ENCODE assay signal across 21 cellular contexts in genomic region chr1:9852004-9852403, GRCh38. TPM values are rescaled to one million over a fixed set of nuclear protein-coding genes. Genes with fewer than 3 reads are reported as not detected.
DNase-seq lines count a peak whose midpoint lies in the region; ATAC-seq and TF ChIP-seq lines count a peak whose summit lies in the region.
"Had no signal": no experiment of that assay in that cellular context is flagged by ENCODE, and none has a peak within 500 bp of the region (broad histone marks: within the 10 kb centered on the region; RNA-seq: fewer than 3 reads in every experiment).

No MANE protein-coding gene starts in this region.

- H3K27me3 ChIP-seq in layer of hippocampus (ENCODE audit: control insufficient read depth, insufficient read depth, low read length) (no peaks in the 10 kb centered on the region), uterus (no peaks in the 10 kb centered on the region)
- H3K27me3 ChIP-seq: adrenal gland, heart right ventricle, neural progenitor cell had no signal

- peaks cover 8% of the 10 kb centered on the region for H3K36me3 Mint-ChIP-seq in activated naive CD8-positive, alpha-beta T cell treated with anti-CD3 and anti-CD28 coated beads, Interleukin-2, amount 50 U/mL, for 24 hours (ENCODE audit: low read depth)

- peaks cover 5% of the 10 kb centered on the region for H3K9me3 Mint-ChIP-seq in activated naive CD8-positive, alpha-beta T cell treated with anti-CD3 and anti-CD28 coated beads, Interleukin-2, amount 50 U/mL, for 24 hours

- intact Hi-C loops in uterus (cut with DNase I; ENCODE audit: low total_unique reads) = no loop called here

- no peak overlapping the region for H3K4me3 Mint-ChIP-seq in activated naive CD8-positive, alpha-beta T cell treated with anti-CD3 and anti-CD28 coated beads, Interleukin-2, amount 50 U/mL, for 24 hours
- H3K4me3 Mint-ChIP-seq: activated CD8-positive, alpha-beta T cell treated with anti-CD3 and anti-CD28 coated beads, Interleukin-2, amount 10 ng/mL, durations not matched to agents 7 days and 5 days; neural progenitor cell had no signal

- TF ChIP-seq CTCF in uterus (IDR thresholded peaks at IDR 0.05) (no peak), foreskin fibroblast (IDR thresholded peaks at IDR 0.05; ENCODE audit: low read depth, low read length) (no peak)

- no peak for ATAC-seq in activated naive CD8-positive, alpha-beta T cell treated with anti-CD3 and anti-CD28 coated beads, Interleukin-2, amount 50 U/mL, for 24 hours
- ATAC-seq: activated CD8-positive, alpha-beta T cell treated with anti-CD3 and anti-CD28 coated beads, Interleukin-2, amount 10 ng/mL, durations not matched to agents 7 days and 5 days; left lobe of liver had no signal

- H3K27ac Mint-ChIP-seq in activated naive CD8-positive, alpha-beta T cell treated with anti-CD3 and anti-CD28 coated beads, Interleukin-2, amount 50 U/mL, for 24 hours = no peak overlapping the region
- H3K27ac Mint-ChIP-seq: activated CD8-positive, alpha-beta T cell treated with anti-CD3 and anti-CD28 coated beads, Interleukin-2, amount 10 ng/mL, durations not matched to agents 7 days and 5 days had no signal

- H3K9me3 ChIP-seq in uterus = no peaks in the 10 kb centered on the region
- H3K9me3 ChIP-seq: adrenal gland, prostate gland had no signal

- no peaks in the 10 kb centered on the region for H3K27me3 Mint-ChIP-seq in activated naive CD8-positive, alpha-beta T cell treated with anti-CD3 and anti-CD28 coated beads, Interleukin-2, amount 50 U/mL, for 24 hours

- H3K4me3 ChIP-seq in uterus = no peak overlapping the region
- H3K4me3 ChIP-seq in foreskin fibroblast (ENCODE audit: low read depth in 1 of 2, low read length in 2 of 2) = no peak overlapping the region
- H3K4me3 ChIP-seq: adrenal gland, heart right ventricle, neural progenitor cell, prostate gland, thoracic aorta had no signal

- peak; percentile 57 for DNase-seq in DMS 273 (lab: John Stamatoyannopoulos, UW; ENCODE audit: unreplicated experiment)
- DNase-seq in DMS 273 treated with DMSO at 0.1 percent for 48 hours (lab: John Stamatoyannopoulos, UW) = no peak
- no peak for DNase-seq in uterus
- no peak for DNase-seq in foreskin fibroblast
- no peak for DNase-seq in MV-4-11 (lab: John Stamatoyannopoulos, UW)
- DNase-seq in activated naive CD8-positive, alpha-beta T cell treated with anti-CD3 and anti-CD28 coated beads, Interleukin-2, amount 50 U/mL, for 24 hours = no peak
- DNase-seq: activated CD4-positive, alpha-beta T cell treated with anti-CD3 and anti-CD28 coated beads for 1 hour; activated CD8-positive, alpha-beta T cell treated with anti-CD3 and anti-CD28 coated beads, Interleukin-2, amount 10 ng/mL, durations not matched to agents 7 days and 5 days; activated T-cell treated with anti-CD3 and anti-CD28 coated beads, Interleukin-2, amount 50 U/mL, for 1 hour; DND-41; heart right ventricle; NCI-H1105; NCI-H2029 had no signal

- H3K36me3 ChIP-seq in uterus = no peaks in the 10 kb centered on the region
- H3K36me3 ChIP-seq: adrenal gland, neural progenitor cell, prostate gland had no signal

- H3K4me1 Mint-ChIP-seq in activated naive CD8-positive, alpha-beta T cell treated with anti-CD3 and anti-CD28 coated beads, Interleukin-2, amount 50 U/mL, for 24 hours = peaks cover 10% of the 10 kb centered on the region

- TF ChIP-seq POLR2A in uterus (IDR thresholded peaks at IDR 0.05) = no peak

- peak overlapping the region; percentile 96 for H3K27ac ChIP-seq in angular gyrus (ENCODE audit: low read depth, low read length)
- H3K27ac ChIP-seq in layer of hippocampus (ENCODE audit: low read depth, low read length) = peak overlapping the region; percentile 95
- H3K27ac ChIP-seq in uterus = peak overlapping the region; percentile 51 to 68
- H3K27ac ChIP-seq: 22Rv1, heart right ventricle, neural progenitor cell, prostate gland had no signal

- H3K4me1 ChIP-seq in uterus = no peaks in the 10 kb centered on the region
- H3K4me1 ChIP-seq: prostate gland had no signal

RNA-seq across cellular contexts. Expression of gene CLSTN1, which starts 28.2 kb away (rescaled TPM):
- 100 to 1,000 TPM in 2 of 4 donors, 10 to 100 TPM in 2; 46.8 to 184 (median 94.0) TPM for total RNA-seq in uterus

RNA-seq across cellular contexts. Expression of gene CTNNBIP1, which starts 58.1 kb away (rescaled TPM):
- total RNA-seq in uterus = 10 to 100 TPM in 2 of 4 donors, 1 to 10 TPM in 2; 4.7 to 26.6 (median 13.6) TPM
